Comparison of ENCODE assay signal across 8 cellular contexts in genomic region chr4:8441499-8442091, GRCh38. TPM values are rescaled to one million over a fixed set of nuclear protein-coding genes. Genes with fewer than 3 reads are reported as not detected.
A peak's percentile ranks its signal among the peaks of the same experiment; 100 is the strongest.
DNase-seq lines count a peak whose midpoint lies in the region; ATAC-seq, FAIRE-seq and TF ChIP-seq lines count a peak whose summit lies in the region.

No MANE protein-coding gene starts in this region.

- no peak for ATAC-seq in pancreas

- H2AFZ ChIP-seq in PC-9 = peak overlapping the region; percentile 91; the same call in 1 of the 2 replicates

- CTCF ChIA-PET in PC-9 (lab: Charles Lee) = no interaction called here

- no peak for TF ChIP-seq POLR2A in erythroblast (IDR thresholded peaks at IDR 0.05; ENCODE audit: low read length)

- H3K27me3 ChIP-seq in PC-9 (ENCODE audit: insufficient read depth, low read depth) (no peaks in the 10 kb centered on the region), pancreas (no peaks in the 10 kb centered on the region)

- H4K20me1 ChIP-seq in PC-9 (ENCODE audit: insufficient read depth) = no peaks in the 10 kb centered on the region; the same call in 1 of the 2 replicates

- no peaks in the 10 kb centered on the region for H3K9me2 ChIP-seq in PC-9 (ENCODE audit: insufficient read depth)

- H3K9me3 ChIP-seq in ES-I3 (ENCODE audit: control insufficient read depth, insufficient read depth, low read length) (0 out of 2 replicates have a peak, but pooled peaks cover 3% of the 10 kb centered on the region), PC-9 (ENCODE audit: insufficient read depth, low read depth) (no peaks in the 10 kb centered on the region), pancreas (no peaks in the 10 kb centered on the region)

- no peak for TF ChIP-seq CTCF in PC-9 (conservative IDR thresholded peaks at IDR 0.05)
- no peak for TF ChIP-seq CTCF in pancreas (IDR thresholded peaks at IDR 0.05)

- FAIRE-seq in pancreas (lab: Jason Lieb, UNC) = no peak

- WGBS in pancreas, 2 donors = 18 to 22% methylated on average over 17 of the region's 17 CpGs

- H3K4me1 ChIP-seq in ES-I3 (ENCODE audit: insufficient read depth, low read length) (peaks cover 3% of the 10 kb centered on the region; the same call in 1 of the 2 replicates), PC-9 (replicated peaks; ENCODE audit: insufficient read depth) (peaks cover 12% of the 10 kb centered on the region), pancreas (peaks cover 0 to 30% (median 17%) of the 10 kb centered on the region in 3 donors)

- no peaks in the 10 kb centered on the region for H3K36me3 ChIP-seq in ES-I3 (ENCODE audit: insufficient read depth, low read length)
- H3K36me3 ChIP-seq in PC-9 (ENCODE audit: low read depth) = 0 out of 2 replicates have a peak, but pooled peaks cover 3% of the 10 kb centered on the region
- no peaks in the 10 kb centered on the region for H3K36me3 ChIP-seq in pancreas

- TSS peak; percentile 33 for BruUV-seq in PC-9 (replicated peaks; lab: Mats Ljungman, UMichigan)

- H3K9ac ChIP-seq in ES-I3 (ENCODE audit: low read depth, low read length) = peak overlapping the region; percentile 88

- H3K4me3 ChIP-seq in PC-9 = peak overlapping the region; percentile 82
- H3K4me3 ChIP-seq in pancreas = peak overlapping the region; percentile 64 to 100 (median 99)

- DNase-seq in PC-9 = no peak
- DNase-seq in erythroblast (lab: John Stamatoyannopoulos, UW) = peak; percentile 20 to 43
- no peak for DNase-seq in pancreas
- DNase-seq in superior temporal gyrus (ENCODE audit: extremely low spot score) = no peak
- no peak for DNase-seq in putamen (ENCODE audit: low spot score)
- no peak for DNase-seq in CD1c-positive myeloid dendritic cell (ENCODE audit: extremely low spot score)
- no peak for DNase-seq in substantia nigra (lab: John Stamatoyannopoulos, UW)

- POLR2A ChIA-PET in PC-9 (lab: Charles Lee; ENCODE audit: unreplicated experiment) = no interaction called here

- intact Hi-C loops in PC-9 (cut with micrococcal nuclease; ENCODE audit: unreplicated experiment) (loop anchor here (2.0 kb wide), 1 partner anchor 19 kb away; no protein-coding TSS in a partner anchor), pancreas (cut with DNase I) (no loop called here)

- peak overlapping the region; percentile 95 for H3K4me2 ChIP-seq in PC-9

- peaks cover 59% of the 10 kb centered on the region for H3K79me2 ChIP-seq in PC-9 (ENCODE audit: low read depth)

- H3F3A ChIP-seq in PC-9 (ENCODE audit: insufficient read depth, low read depth) = peaks cover 10% of the 10 kb centered on the region

- no peak overlapping the region for H3K27ac ChIP-seq in PC-9
- no peak overlapping the region for H3K27ac ChIP-seq in pancreas
- H3K27ac ChIP-seq in substantia nigra (ENCODE audit: low read depth, low read length, poor library complexity, severe bottlenecking) = no peak overlapping the region

RNA-seq across cellular contexts. Expression of gene TRMT44, which starts 1.0 kb away (rescaled TPM):
- total RNA-seq in PC-9 (2021) (17.4 and 17.9 TPM in 2 replicates), pancreas (10 to 100 TPM in 2 of 6 donors, 1 to 10 TPM in 4; 6.1 to 14.0 (median 9.2) TPM)
- 1 to 10 TPM; 7.0 to 8.6 TPM for polyA plus RNA-seq in pancreas

RNA-seq across cellular contexts. Expression of gene ACOX3, which starts 1.1 kb away (rescaled TPM):
- total RNA-seq in PC-9 (2021) (21.0 and 26.1 TPM in 2 replicates), pancreas (10 to 100 TPM; 16.1 to 23.5 (median 18.3) TPM)
- polyA plus RNA-seq in pancreas = 10 to 100 TPM; 20.5 to 24.8 TPM

Comparison
In these comparisons a context has a peak if more than half of its experiments do, and no peak if none do; other contexts are left out.
1. DNase-seq: peak in erythroblast (2 of 2); none in PC-9 (0 of 2), pancreas (0 of 6), superior temporal gyrus (single experiment), putamen (single experiment), CD1c-positive myeloid dendritic cell (single experiment) and substantia nigra (0 of 49).